ENCODE assay signal across 1 cellular context in the genomic region with DNA sequence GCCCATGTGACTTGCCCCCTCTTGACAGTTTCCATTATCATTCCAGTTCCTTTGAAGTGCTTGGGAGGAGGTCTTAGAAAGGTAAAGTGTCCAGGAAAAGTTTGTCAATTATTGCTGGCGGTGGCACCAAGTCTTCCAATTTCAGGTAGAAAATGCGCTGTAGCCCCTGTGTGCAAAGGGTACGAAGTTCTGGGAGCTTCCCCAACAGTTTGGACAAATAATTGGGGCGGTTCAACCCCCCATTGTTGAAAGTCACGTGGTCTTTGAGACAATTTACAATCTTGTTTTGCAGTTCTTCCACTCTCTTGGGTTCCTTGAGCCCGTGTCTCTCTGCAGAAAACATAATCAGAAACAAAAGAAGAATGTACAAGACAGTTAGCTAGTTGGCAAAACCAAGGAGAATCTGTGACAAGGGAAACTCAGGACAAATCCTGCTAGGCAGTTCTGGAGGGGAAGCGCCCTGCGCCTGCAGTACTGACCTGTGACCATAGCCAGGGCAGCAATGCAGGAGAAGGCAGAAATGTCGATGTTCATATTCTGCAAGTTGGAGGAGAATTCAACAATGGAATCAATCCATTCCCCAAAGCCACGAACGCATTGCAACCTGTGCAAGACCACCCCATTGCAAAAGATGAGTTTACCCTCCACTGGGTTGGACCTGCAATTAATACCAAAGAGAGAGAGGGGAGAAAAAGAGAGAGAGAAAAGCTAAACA.
TF ChIP-seq lines count a peak whose summit lies in the region.

No MANE protein-coding gene starts in this region.

TF ChIP-seq in K562, 482 proteins besides CTCF, POLR2A, EP300 and RAD21:
- TF ChIP-seq TFE3 (CRISPR knock-in tag; IDR thresholded peaks at IDR 0.05), result peak; percentile 42
- peak; percentile 16; the same call in 1 of the 2 replicates for TF ChIP-seq RAD51 (IDR thresholded peaks at IDR 0.05; ENCODE audit: borderline replicate concordance, low read depth)
- no peak for TF ChIP-seq GATAD2B (IDR thresholded peaks at IDR 0.05; ENCODE audit: borderline replicate concordance)
